ENCODE assay signal across 21 cellular contexts in the genomic region with DNA sequence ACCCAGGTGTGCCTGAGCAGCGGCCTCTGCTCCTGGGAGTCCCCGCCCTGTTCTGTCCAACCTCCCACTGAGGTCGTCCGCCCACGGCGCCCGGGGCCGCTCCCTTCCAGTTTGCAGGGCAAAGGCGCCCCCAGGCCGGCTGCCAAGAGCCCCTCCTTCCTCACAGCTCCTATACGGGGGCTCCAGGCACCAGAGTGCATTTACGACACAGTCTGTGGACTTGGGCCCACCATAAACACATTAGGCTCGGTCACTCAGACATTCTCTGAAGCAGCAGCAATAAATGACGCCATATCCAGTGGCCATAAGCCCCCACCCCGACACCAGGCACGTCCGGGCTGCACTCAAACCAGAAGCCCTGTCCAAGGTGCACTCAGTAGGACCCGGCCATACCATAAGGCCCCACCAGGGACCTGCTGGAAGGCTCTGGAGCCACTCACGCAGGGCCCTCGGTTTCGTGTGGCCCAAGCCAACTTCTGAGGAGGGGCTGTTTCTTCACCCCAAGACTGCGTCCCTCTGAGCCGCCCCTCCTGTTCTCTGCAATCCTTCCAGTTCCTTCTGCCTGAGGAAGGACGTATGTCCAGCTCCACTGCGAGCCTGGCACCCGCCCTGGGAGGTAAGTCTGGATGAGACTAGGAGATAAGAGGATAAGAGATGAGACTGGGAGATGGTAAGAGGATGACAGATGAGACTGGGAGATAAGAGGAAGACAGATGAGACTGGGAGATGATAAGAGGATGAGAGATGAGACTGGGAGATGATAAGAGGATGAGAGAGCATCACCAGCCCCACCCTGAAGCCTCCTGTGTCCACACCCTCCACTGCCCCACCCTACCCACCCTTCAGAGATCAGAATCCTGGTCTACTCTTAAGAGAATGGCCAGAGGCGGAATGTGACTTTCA. TPM values are rescaled to one million over a fixed set of nuclear protein-coding genes. Genes with fewer than 3 reads are reported as not detected.
A peak's percentile ranks its signal among the peaks of the same experiment; 100 is the strongest.
DNase-seq lines count a peak whose midpoint lies in the region; ATAC-seq and TF ChIP-seq lines count a peak whose summit lies in the region.
"Had no signal": no experiment of that assay in that cellular context is flagged by ENCODE, and none has a peak within 500 bp of the region (broad histone marks: within the 10 kb centered on the region; RNA-seq: fewer than 3 reads in every experiment).

No MANE protein-coding gene starts in this region.

- intact Hi-C loops in transverse colon (cut with DNase I; ENCODE audit: low total_unique reads), result no loop called here
- intact Hi-C loops in PC-9 (cut with micrococcal nuclease; ENCODE audit: unreplicated experiment), result no loop called here

- peaks cover 22% of the 10 kb centered on the region for H3K4me1 Mint-ChIP-seq in T-helper 2 cell treated with Interferon-gamma antibody and Interleukin-4, amounts not matched to agents 5 μg/mL and 100 μg/mL, for 36 hours (ENCODE audit: low read depth)
- H3K4me1 Mint-ChIP-seq: GM23338 had no signal

- H3K4me3 ChIP-seq in hepatocyte (no peak overlapping the region), transverse colon (no peak overlapping the region), PC-9 (no peak overlapping the region)
- H3K4me3 ChIP-seq: GM23338, SK-N-MC had no signal

- H3K4me1 ChIP-seq in hepatocyte (ENCODE audit: insufficient read depth) (peaks cover 4% of the 10 kb centered on the region), transverse colon (peaks cover 0 to 7% (median 2%) of the 10 kb centered on the region in 4 donors), PC-9 (replicated peaks; ENCODE audit: insufficient read depth) (no peaks in the 10 kb centered on the region)

- BruUV-seq in PC-9 (replicated peaks; lab: Mats Ljungman, UMichigan), result no TSS peak

- H3K36me3 Mint-ChIP-seq in T-helper 2 cell treated with Interferon-gamma antibody and Interleukin-4, amounts not matched to agents 5 μg/mL and 100 μg/mL, for 36 hours (ENCODE audit: low read depth), result no peaks in the 10 kb centered on the region
- H3K36me3 Mint-ChIP-seq: CD8-positive, alpha-beta memory T cell had no signal

- peak overlapping the region; percentile 88 for H3K27ac ChIP-seq in hepatocyte
- H3K27ac ChIP-seq in transverse colon, result no peak overlapping the region
- H3K27ac ChIP-seq in PC-9, result no peak overlapping the region
- H3K27ac ChIP-seq: KMS-11, SK-N-MC had no signal

- TF ChIP-seq EP300 in transverse colon (IDR thresholded peaks at IDR 0.05; ENCODE audit: low read depth), result no peak

- POLR2A ChIA-PET in PC-9 (lab: Charles Lee; ENCODE audit: unreplicated experiment), result no interaction called here

- H3K27ac Mint-ChIP-seq in T-helper 2 cell treated with Interferon-gamma antibody and Interleukin-4, amounts not matched to agents 5 μg/mL and 100 μg/mL, for 36 hours, result peak overlapping the region; percentile 22
- H3K27ac Mint-ChIP-seq: GM23338 had no signal

- 59% methylated on average over 27 of the region's 27 CpGs for WGBS in hepatocyte (ENCODE audit: low lambda C conversion rate, missing lambda C conversion rate)
- 39 to 50% methylated on average over 2 to 27 of the region's 27 CpGs for WGBS in transverse colon (ENCODE audit: low coverage in 1 of 2), 2 donors

- ATAC-seq in HG03039 (IDR thresholded peaks at IDR 0.05; ENCODE audit: unreplicated experiment), result no peak
- ATAC-seq: GM23338 had no signal

- no peaks in the 10 kb centered on the region for H4K20me1 ChIP-seq in hepatocyte (ENCODE audit: insufficient read depth, poor library complexity, severe bottlenecking)
- H4K20me1 ChIP-seq in PC-9 (ENCODE audit: insufficient read depth), result 0 out of 2 replicates have a peak, but pooled peaks cover 5% of the 10 kb centered on the region

- no peaks in the 10 kb centered on the region for H3F3A ChIP-seq in PC-9 (ENCODE audit: insufficient read depth, low read depth)

- H2AFZ ChIP-seq in hepatocyte (no peak overlapping the region), PC-9 (no peak overlapping the region)
- H2AFZ ChIP-seq: GM23338 had no signal

- peaks cover 3% of the 10 kb centered on the region for H3K27me3 Mint-ChIP-seq in T-helper 2 cell treated with Interferon-gamma antibody and Interleukin-4, amounts not matched to agents 5 μg/mL and 100 μg/mL, for 36 hours (ENCODE audit: low read depth)

- no peak for TF ChIP-seq POLR2A in transverse colon (IDR thresholded peaks at IDR 0.05)

- H3K36me3 ChIP-seq in hepatocyte (replicated peaks; ENCODE audit: insufficient read depth, low read depth) (no peaks in the 10 kb centered on the region), transverse colon (no peaks in the 10 kb centered on the region), PC-9 (ENCODE audit: low read depth) (no peaks in the 10 kb centered on the region)

- H3K9me3 ChIP-seq in hepatocyte (ENCODE audit: low read depth), result no peaks in the 10 kb centered on the region
- no peaks in the 10 kb centered on the region for H3K9me3 ChIP-seq in transverse colon
- H3K9me3 ChIP-seq in PC-9 (ENCODE audit: insufficient read depth, low read depth), result no peaks in the 10 kb centered on the region

- CTCF ChIA-PET in PC-9 (lab: Charles Lee), result interaction anchor here (0.6 kb wide), 1 partner anchor 302 kb away, joined by 5 read pairs; no protein-coding TSS in a partner anchor

- H3K9me3 Mint-ChIP-seq in T-helper 2 cell treated with Interferon-gamma antibody and Interleukin-4, amounts not matched to agents 5 μg/mL and 100 μg/mL, for 36 hours, result no peaks in the 10 kb centered on the region
- H3K9me3 Mint-ChIP-seq: CD8-positive, alpha-beta memory T cell; GM23338 had no signal

- in situ Hi-C loops in transverse colon (cut with MboI; ENCODE audit: low pct_ligation_motif_present in 1 of 4, low pct_unique_long_range_greater_than_20kb in 1 of 4, low sequenced_read_pairs in 3 of 4), result no loop called here

- H3K79me2 ChIP-seq in hepatocyte (no peaks in the 10 kb centered on the region), PC-9 (ENCODE audit: low read depth) (no peaks in the 10 kb centered on the region)

- H3K27me3 ChIP-seq in hepatocyte (no peaks in the 10 kb centered on the region), transverse colon (peaks cover 15% of the 10 kb centered on the region), PC-9 (ENCODE audit: insufficient read depth, low read depth) (peaks cover 52% of the 10 kb centered on the region)

- TF ChIP-seq CTCF in hepatocyte (IDR thresholded peaks at IDR 0.05; ENCODE audit: poor library complexity), result no peak
- peak in 1 of 5 experiments; percentile 23 for TF ChIP-seq CTCF in transverse colon (IDR thresholded peaks at IDR 0.05)
- TF ChIP-seq CTCF in PC-9 (conservative IDR thresholded peaks at IDR 0.05), result no peak

- DNase-seq in T-helper 2 cell treated with Interferon-gamma antibody and Interleukin-4, amounts not matched to agents 5 μg/mL and 100 μg/mL, for 36 hours (ENCODE audit: low spot score), result no peak
- no peak for DNase-seq in T-helper 2 cell
- DNase-seq in NCI-H82 (lab: John Stamatoyannopoulos, UW), result peak; percentile 88
- DNase-seq in hepatocyte (ENCODE audit: low spot score), result peak; percentile 84
- DNase-seq in transverse colon, result peak; percentile 54
- no peak for DNase-seq in SW 1271 (lab: John Stamatoyannopoulos, UW)
- DNase-seq in PC-9, result no peak
- DNase-seq: CD8-positive, alpha-beta memory T cell; DMS 273 treated with DMSO at 0.1 percent for 48 hours; GF-D8; NCI-H1436 treated with DMSO at 0.1 percent for 48 hours; NCI-H2081 treated with DMSO at 0.1 percent for 48 hours; NCI-H524 treated with DMSO at 0.1 percent for 48 hours; Right ventricle myocardium superior had no signal

- no peak overlapping the region for H3K4me3 Mint-ChIP-seq in T-helper 2 cell treated with Interferon-gamma antibody and Interleukin-4, amounts not matched to agents 5 μg/mL and 100 μg/mL, for 36 hours
- H3K4me3 Mint-ChIP-seq: CD8-positive, alpha-beta memory T cell; GM23338 had no signal

- no peak overlapping the region for H3K4me2 ChIP-seq in hepatocyte
- H3K4me2 ChIP-seq in PC-9, result no peak overlapping the region
- H3K4me2 ChIP-seq: GM23338, KMS-11 had no signal

- H3K9me2 ChIP-seq in hepatocyte (replicated peaks; ENCODE audit: insufficient read depth) (no peaks in the 10 kb centered on the region), PC-9 (ENCODE audit: insufficient read depth) (no peaks in the 10 kb centered on the region)

RNA-seq across cellular contexts. Expression of a gene that starts 26.7 kb away (rescaled TPM):
- total RNA-seq in hepatocyte (not detected in 2 replicates), transverse colon (not detected), PC-9 (2021) (not detected in 2 replicates)
- polyA plus RNA-seq in hepatocyte, result 0.35 TPM in 1 of 2 replicates, not detected in the other
- total RNA-seq: A172; CD8-positive, alpha-beta memory T cell; GM23338; M059J; Right ventricle myocardium superior had no signal
- polyA plus RNA-seq: BJ; CD8-positive, alpha-beta memory T cell; GM23338 had no signal

RNA-seq across cellular contexts. Expression of a gene that starts 42.9 kb away (rescaled TPM):
- total RNA-seq in hepatocyte (not detected in 2 replicates), transverse colon (not detected), PC-9 (2021) (0.74 and 2.2 TPM in 2 replicates)
- 0.08 TPM in 1 of 2 replicates, not detected in the other for polyA plus RNA-seq in hepatocyte
- total RNA-seq: Right ventricle myocardium superior had no signal
- polyA plus RNA-seq: BJ; CD8-positive, alpha-beta memory T cell had no signal

RNA-seq across cellular contexts. Expression of a gene that starts 50.5 kb away (rescaled TPM):
- total RNA-seq in hepatocyte (5.2 and 6.7 TPM in 2 replicates), transverse colon (100 to 1,000 TPM in 1 of 4 donors, 10 to 100 TPM in 1, 1 to 10 TPM in 1, not detected in 1; 2.5 to 106 (median 69.5) TPM), PC-9 (2021) (not detected in 2 replicates)
- 4.8 and 5.8 TPM in 2 replicates for polyA plus RNA-seq in hepatocyte
- total RNA-seq: A172; CD8-positive, alpha-beta memory T cell; GM23338; M059J; Right ventricle myocardium superior had no signal
- polyA plus RNA-seq: BJ; CD8-positive, alpha-beta memory T cell; GM23338 had no signal

Comparison
In these comparisons a context has a peak if more than half of its experiments do, and no peak if none do; other contexts are left out.
1. DNase-seq: peak in NCI-H82 (single experiment), hepatocyte (single experiment) and transverse colon (single experiment); none in T-helper 2 cell treated with Interferon-gamma antibody and Interleukin-4, amounts not matched to agents 5 μg/mL and 100 μg/mL, for 36 hours (single experiment), T-helper 2 cell (0 of 5), SW 1271 (0 of 2) and PC-9 (0 of 2).